ENCODE assay signal across 12 cellular contexts in the genomic region with DNA sequence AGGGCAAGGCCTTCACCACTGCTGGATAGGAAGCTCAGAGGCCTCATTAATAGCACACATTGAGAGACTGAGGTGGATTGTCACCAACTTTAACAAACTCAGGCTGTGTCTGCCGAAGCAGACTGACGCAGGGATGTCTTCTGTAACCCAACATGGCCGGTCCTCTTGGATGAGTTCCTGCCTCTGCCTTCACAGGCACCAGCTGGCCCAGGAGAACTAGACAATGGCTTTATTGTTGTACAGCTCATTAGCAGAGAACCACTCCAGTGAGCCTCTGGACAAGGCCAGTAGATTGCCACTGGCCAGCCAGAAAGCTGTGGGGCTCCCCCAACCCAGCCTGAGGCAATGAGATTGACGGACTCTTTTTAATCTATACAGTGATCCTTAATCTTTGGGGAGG. TPM values are rescaled to one million over a fixed set of nuclear protein-coding genes. Genes with fewer than 3 reads are reported as not detected.
A peak's percentile ranks its signal among the peaks of the same experiment; 100 is the strongest.
DNase-seq lines count a peak whose midpoint lies in the region; ATAC-seq and TF ChIP-seq lines count a peak whose summit lies in the region.
"Had no signal": no experiment of that assay in that cellular context is flagged by ENCODE, and none has a peak within 500 bp of the region (broad histone marks: within the 10 kb centered on the region; RNA-seq: fewer than 3 reads in every experiment).

No MANE protein-coding gene starts in this region.

- 60 to 100% methylated on average over 1 to 4 of the region's 4 CpGs for WGBS in gastroesophageal sphincter (ENCODE audit: low coverage in 1 of 2), 2 donors

- H3K4me1 ChIP-seq in BLaER1 = peaks cover 33% of the 10 kb centered on the region
- peaks cover 4 to 61% (median 28%) of the 10 kb centered on the region in 3 donors for H3K4me1 ChIP-seq in gastroesophageal sphincter

- H3K36me3 ChIP-seq in BLaER1 (peaks cover 61% of the 10 kb centered on the region), gastroesophageal sphincter (peaks cover 0 to 38% of the 10 kb centered on the region in 2 donors)
- H3K36me3 ChIP-seq: ovary had no signal

- H3K4me3 ChIP-seq in BLaER1 (no peak overlapping the region), gastroesophageal sphincter (no peak overlapping the region)
- H3K4me3 ChIP-seq: ovary had no signal

- TF ChIP-seq EP300 in gastroesophageal sphincter (IDR thresholded peaks at IDR 0.05) = no peak

- TF ChIP-seq POLR2A in gastroesophageal sphincter (IDR thresholded peaks at IDR 0.05) = no peak

- H3K4me1 Mint-ChIP-seq in immature natural killer cell = peaks cover 22 to 23% of the 10 kb centered on the region in 2 donors

- H3K36me3 Mint-ChIP-seq in immature natural killer cell = peaks cover under 1 to 9% (median 9%) of the 10 kb centered on the region in 3 donors
- H3K36me3 Mint-ChIP-seq: activated naive CD4-positive, alpha-beta T cell treated with anti-CD3 and anti-CD28 coated beads, Interleukin-2, amount 50 U/mL, for 72 hours had no signal

- H3K9me3 Mint-ChIP-seq in immature natural killer cell = no peaks in the 10 kb centered on the region
- H3K9me3 Mint-ChIP-seq: activated naive CD4-positive, alpha-beta T cell treated with anti-CD3 and anti-CD28 coated beads, Interleukin-2, amount 50 U/mL, for 72 hours had no signal

- DNase-seq in RPMI7951 (ENCODE audit: low read depth) (peak; percentile 9), pons (ENCODE audit: low spot score) (peak; percentile 96), AG20443 (ENCODE audit: low spot score) (no peak), immature natural killer cell (no peak)
- DNase-seq in stimulated activated naive CD4-positive, alpha-beta T cell (lab: John Stamatoyannopoulos, UW) = no peak
- DNase-seq: NCI-H1694 treated with DMSO at 0.1 percent for 48 hours, ovary had no signal

- ATAC-seq in gastroesophageal sphincter (no peak), HG02798 (IDR thresholded peaks at IDR 0.05; ENCODE audit: poor library complexity, unreplicated experiment) (no peak)
- ATAC-seq: activated naive CD4-positive, alpha-beta T cell treated with anti-CD3 and anti-CD28 coated beads, Interleukin-2, amount 50 U/mL, for 72 hours had no signal

- H3K27me3 ChIP-seq in BLaER1 = no peaks in the 10 kb centered on the region
- no peaks in the 10 kb centered on the region for H3K27me3 ChIP-seq in gastroesophageal sphincter
- H3K27me3 ChIP-seq: ovary had no signal

- peak overlapping the region; percentile 64 for H3K4me2 ChIP-seq in BLaER1

- H4K20me1 ChIP-seq in BLaER1 = 0 out of 2 replicates have a peak, but pooled peaks cover 4% of the 10 kb centered on the region

- no peak overlapping the region for H3K27ac Mint-ChIP-seq in immature natural killer cell

- no peaks in the 10 kb centered on the region for H3K9me3 ChIP-seq in BLaER1
- no peaks in the 10 kb centered on the region for H3K9me3 ChIP-seq in gastroesophageal sphincter
- H3K9me3 ChIP-seq: ovary had no signal

- H3K27ac ChIP-seq in BLaER1 (no peak overlapping the region), gastroesophageal sphincter (peak overlapping the region in 3 of 4 donors; percentile 78 to 88 (median 86))

- peak overlapping the region; percentile 20; the same call in 1 of the 2 replicates for H3K9ac ChIP-seq in BLaER1

- no peaks in the 10 kb centered on the region for H3K27me3 Mint-ChIP-seq in immature natural killer cell (ENCODE audit: low read depth in 3 of 3)

- no peak for TF ChIP-seq CTCF in gastroesophageal sphincter (IDR thresholded peaks at IDR 0.05)

- H3K4me3 Mint-ChIP-seq in immature natural killer cell = peak overlapping the region in 1 of 5 donors; percentile 74

RNA-seq across cellular contexts. Expression of gene NODAL, which starts 9.4 kb away (rescaled TPM):
- not detected in 2 replicates for total RNA-seq in RPMI7951 (2014; rRNA removed; shearing (Covaris generic))
- total RNA-seq in gastroesophageal sphincter = under 1 TPM in 1 of 4 donors, not detected in 3; 0.40 TPM
- not detected for polyA plus RNA-seq in immature natural killer cell
- total RNA-seq: activated naive CD4-positive, alpha-beta T cell treated with anti-CD3 and anti-CD28 coated beads, Interleukin-2, amount 50 U/mL, for 72 hours; OCI-LY7; ovary had no signal

RNA-seq across cellular contexts. Expression of gene EIF4EBP2, which starts 28.2 kb away (rescaled TPM):
- 24.8 and 26.1 TPM in 2 replicates for total RNA-seq in RPMI7951 (2014; rRNA removed; shearing (Covaris generic))
- 10 to 100 TPM; 83.8 to 93.7 (median 90.6) TPM for total RNA-seq in gastroesophageal sphincter
- polyA plus RNA-seq in immature natural killer cell = 100 to 1,000 TPM in 1 of 3 donors, 10 to 100 TPM in 2; 67.6 to 105 (median 92.4) TPM

RNA-seq across cellular contexts. Expression of gene PALD1, which starts 46.5 kb away (rescaled TPM):
- total RNA-seq in RPMI7951 (2014; rRNA removed; shearing (Covaris generic)) = 0.10 and 0.12 TPM in 2 replicates
- total RNA-seq in gastroesophageal sphincter = 10 to 100 TPM; 12.5 to 19.8 (median 14.7) TPM
- polyA plus RNA-seq in immature natural killer cell = 1 to 10 TPM in 1 of 3 donors, under 1 TPM in 2; 0.12 to 2.2 (median 0.14) TPM

RNA-seq across cellular contexts. Expression of gene LRRC20, which starts 49.7 kb away (rescaled TPM):
- 4.5 and 5.6 TPM in 2 replicates for total RNA-seq in RPMI7951 (2014; rRNA removed; shearing (Covaris generic))
- 10 to 100 TPM in 2 of 4 donors, 1 to 10 TPM in 2; 7.5 to 18.8 (median 10.1) TPM for total RNA-seq in gastroesophageal sphincter
- polyA plus RNA-seq in immature natural killer cell = 1 to 10 TPM; 1.1 to 1.4 (median 1.2) TPM

Comparison
In these comparisons a context has a peak if more than half of its experiments do, and no peak if none do; other contexts are left out.
1. DNase-seq: peak in RPMI7951 (single experiment) and pons (single experiment); none in AG20443 (single experiment), stimulated activated naive CD4-positive, alpha-beta T cell (0 of 6) and immature natural killer cell (0 of 3).
2. RNA of gene PALD1, which starts 46.5 kb away (total RNA-seq): 12.5 to 19.8 TPM in gastroesophageal sphincter; 0.10 to 0.12 TPM in RPMI7951; every median in the first group is over 10 times any median in the second.